Comparison of ENCODE assay signal across 10 cellular contexts in genomic region chr17:1560582-1561170, GRCh38. TPM values are rescaled to one million over a fixed set of nuclear protein-coding genes. Genes with fewer than 3 reads are reported as not detected.
A peak's percentile ranks its signal among the peaks of the same experiment; 100 is the strongest.
DNase-seq lines count a peak whose midpoint lies in the region; ATAC-seq and TF ChIP-seq lines count a peak whose summit lies in the region.
"Had no signal": no experiment of that assay in that cellular context is flagged by ENCODE, and none has a peak within 500 bp of the region (broad histone marks: within the 10 kb centered on the region; RNA-seq: fewer than 3 reads in every experiment).

No MANE protein-coding gene starts in this region.

- no peaks in the 10 kb centered on the region for H3K9me2 ChIP-seq in SU-DHL-6 (replicated peaks; ENCODE audit: insufficient read depth, low read length)

- peaks cover 7% of the 10 kb centered on the region for H3F3A ChIP-seq in SU-DHL-6 (ENCODE audit: insufficient read depth)

- H3K36me3 ChIP-seq in SU-DHL-6 (ENCODE audit: low read length) (no peaks in the 10 kb centered on the region), esophagus squamous epithelium (peaks cover 0 to 16% (median 0%) of the 10 kb centered on the region in 3 donors), prostate gland (no peaks in the 10 kb centered on the region), upper lobe of left lung (peaks cover 0 to 13% (median 0%) of the 10 kb centered on the region in 4 donors), tibial artery (peaks cover 0 to 16% (median 10%) of the 10 kb centered on the region in 3 donors)

- H3K27ac ChIP-seq in SU-DHL-6 (ENCODE audit: low read depth, low read length), result no peak overlapping the region
- peak overlapping the region; percentile 43 to 92 (median 65) for H3K27ac ChIP-seq in esophagus squamous epithelium
- peak overlapping the region; percentile 1 to 91 for H3K27ac ChIP-seq in prostate gland
- H3K27ac ChIP-seq in upper lobe of left lung, result peak overlapping the region in 2 of 4 donors; percentile 57 to 93
- H3K27ac ChIP-seq in foreskin keratinocyte, result no peak overlapping the region
- H3K27ac ChIP-seq in tibial artery, result peak overlapping the region in 1 of 2 donors; percentile 88

- DNase-seq in esophagus squamous epithelium (lab: John Stamatoyannopoulos, UW), result no peak
- DNase-seq in prostate gland (ENCODE audit: low spot score), result peak; percentile 69
- no peak for DNase-seq in upper lobe of left lung
- no peak for DNase-seq in foreskin keratinocyte
- DNase-seq in NCI-H2196 treated with DMSO at 0.1 percent for 48 hours (lab: John Stamatoyannopoulos, UW; ENCODE audit: unreplicated experiment), result no peak
- DNase-seq in tibial artery, result no peak
- DNase-seq: NCI-H1092 treated with DMSO at 0.1 percent for 48 hours had no signal

- H3K27me3 ChIP-seq in SU-DHL-6 (ENCODE audit: low read length) (no peaks in the 10 kb centered on the region), esophagus squamous epithelium (no peaks in the 10 kb centered on the region), prostate gland (replicated peaks; ENCODE audit: insufficient read depth) (no peaks in the 10 kb centered on the region), upper lobe of left lung (no peaks in the 10 kb centered on the region), foreskin keratinocyte (no peaks in the 10 kb centered on the region), tibial artery (no peaks in the 10 kb centered on the region)
- H3K27me3 ChIP-seq: left lung had no signal

- no peak for TF ChIP-seq CTCF in SU-DHL-6 (IDR thresholded peaks at IDR 0.05; ENCODE audit: insufficient read depth, low read length, poor library complexity, severe bottlenecking)
- no peak for TF ChIP-seq CTCF in esophagus squamous epithelium (IDR thresholded peaks at IDR 0.05)
- no peak for TF ChIP-seq CTCF in prostate gland (IDR thresholded peaks at IDR 0.05)
- TF ChIP-seq CTCF in upper lobe of left lung (IDR thresholded peaks at IDR 0.05), result no peak
- TF ChIP-seq CTCF in foreskin keratinocyte (conservative IDR thresholded peaks at IDR 0.05), result no peak
- no peak for TF ChIP-seq CTCF in tibial artery (IDR thresholded peaks at IDR 0.05)

- TF ChIP-seq EP300 in upper lobe of left lung (IDR thresholded peaks at IDR 0.05), result no peak

- intact Hi-C loops in esophagus squamous epithelium (cut with DNase I), result no loop called here
- intact Hi-C loops in prostate gland (cut with DNase I), result no loop called here
- intact Hi-C loops in tibial artery (cut with DNase I; ENCODE audit: low total_unique reads), result no loop called here

- peaks cover 22% of the 10 kb centered on the region; the same call in 1 of the 2 replicates for H3K79me2 ChIP-seq in SU-DHL-6 (ENCODE audit: insufficient read depth, low read length)

- H3K4me1 ChIP-seq in esophagus squamous epithelium (peaks cover 32 to 70% (median 62%) of the 10 kb centered on the region in 3 donors), prostate gland (replicated peaks) (peaks cover 22% of the 10 kb centered on the region), upper lobe of left lung (peaks cover 47 to 60% (median 55%) of the 10 kb centered on the region in 4 donors), foreskin keratinocyte (no peaks in the 10 kb centered on the region), tibial artery (peaks cover 0 to 36% (median 20%) of the 10 kb centered on the region in 4 donors)

- H2AFZ ChIP-seq in SU-DHL-6 (ENCODE audit: low read depth, low read length, severe bottlenecking), result no peak overlapping the region

- ATAC-seq in upper lobe of left lung (ENCODE audit: low FRiP score in 2 of 2) (no peak), foreskin keratinocyte (no peak)
- ATAC-seq: left lung had no signal

- H3K9ac ChIP-seq in SU-DHL-6 (ENCODE audit: low read length), result no peak overlapping the region

- H3K4me2 ChIP-seq in SU-DHL-6 (ENCODE audit: low read depth, low read length, poor library complexity, severe bottlenecking), result peak overlapping the region; percentile 51

- peak overlapping the region; percentile 84; the same call in 1 of the 2 replicates for H3K4me3 ChIP-seq in GM08714 (ENCODE audit: low read length)
- no peak overlapping the region for H3K4me3 ChIP-seq in SU-DHL-6 (ENCODE audit: insufficient read depth, low read length, poor library complexity, severe bottlenecking)
- peak overlapping the region in 2 of 4 donors; percentile 98 to 99 for H3K4me3 ChIP-seq in esophagus squamous epithelium
- peak overlapping the region in 1 of 2 donors; percentile 89 for H3K4me3 ChIP-seq in prostate gland
- H3K4me3 ChIP-seq in upper lobe of left lung, result peak overlapping the region in 2 of 4 donors; percentile 91 to 99
- peak overlapping the region in 1 of 2 donors; percentile 94 for H3K4me3 ChIP-seq in tibial artery

- WGBS in esophagus squamous epithelium, 2 donors, result 82 to 84% methylated on average over 7 of the region's 7 CpGs
- WGBS in prostate gland, result 45% methylated on average over 7 of the region's 7 CpGs
- WGBS in upper lobe of left lung, 2 donors, result 76 to 80% methylated on average over 7 of the region's 7 CpGs

- TF ChIP-seq POLR2A in esophagus squamous epithelium (IDR thresholded peaks at IDR 0.05) (no peak), prostate gland (IDR thresholded peaks at IDR 0.05) (no peak), upper lobe of left lung (IDR thresholded peaks at IDR 0.05) (no peak)

- H3K9me3 ChIP-seq in SU-DHL-6 (ENCODE audit: insufficient read depth, low read length) (no peaks in the 10 kb centered on the region), esophagus squamous epithelium (no peaks in the 10 kb centered on the region), prostate gland (no peaks in the 10 kb centered on the region), upper lobe of left lung (no peaks in the 10 kb centered on the region), tibial artery (no peaks in the 10 kb centered on the region)
- H3K9me3 ChIP-seq: left lung had no signal

- no peaks in the 10 kb centered on the region; the same call in 1 of the 2 replicates for H4K20me1 ChIP-seq in SU-DHL-6 (ENCODE audit: low read depth, low read length)

RNA-seq across cellular contexts. Expression of gene PITPNA, which starts 1.9 kb away (rescaled TPM):
- total RNA-seq in esophagus squamous epithelium (10 to 100 TPM; 40.2 to 81.9 (median 46.6) TPM), prostate gland (10 to 100 TPM; 51.6 to 57.5 TPM), upper lobe of left lung (10 to 100 TPM; 35.0 to 90.2 (median 53.4) TPM), foreskin keratinocyte (33.2 and 35.2 TPM in 2 replicates)
- polyA plus RNA-seq in foreskin keratinocyte, result 49.5 and 50.2 TPM in 2 replicates

RNA-seq across cellular contexts. Expression of gene INPP5K, which starts 44.3 kb away (rescaled TPM):
- 10 to 100 TPM; 18.4 to 44.3 (median 35.0) TPM for total RNA-seq in esophagus squamous epithelium
- total RNA-seq in prostate gland, result 10 to 100 TPM; 82.7 to 87.4 TPM
- total RNA-seq in upper lobe of left lung, result 100 to 1,000 TPM in 2 of 6 donors, 10 to 100 TPM in 4; 60.9 to 155 (median 84.6) TPM
- total RNA-seq in foreskin keratinocyte, result 15.5 and 17.4 TPM in 2 replicates
- 15.0 and 16.6 TPM in 2 replicates for polyA plus RNA-seq in foreskin keratinocyte

Comparison
In these comparisons a context has a peak if more than half of its experiments do, and no peak if none do; other contexts are left out.
1. H3K27ac ChIP-seq: peak in esophagus squamous epithelium (4 of 4) and prostate gland (2 of 2); none in SU-DHL-6 (single experiment) and foreskin keratinocyte (single experiment).